Comparison of ENCODE assay signal across 16 cellular contexts in the genomic region with DNA sequence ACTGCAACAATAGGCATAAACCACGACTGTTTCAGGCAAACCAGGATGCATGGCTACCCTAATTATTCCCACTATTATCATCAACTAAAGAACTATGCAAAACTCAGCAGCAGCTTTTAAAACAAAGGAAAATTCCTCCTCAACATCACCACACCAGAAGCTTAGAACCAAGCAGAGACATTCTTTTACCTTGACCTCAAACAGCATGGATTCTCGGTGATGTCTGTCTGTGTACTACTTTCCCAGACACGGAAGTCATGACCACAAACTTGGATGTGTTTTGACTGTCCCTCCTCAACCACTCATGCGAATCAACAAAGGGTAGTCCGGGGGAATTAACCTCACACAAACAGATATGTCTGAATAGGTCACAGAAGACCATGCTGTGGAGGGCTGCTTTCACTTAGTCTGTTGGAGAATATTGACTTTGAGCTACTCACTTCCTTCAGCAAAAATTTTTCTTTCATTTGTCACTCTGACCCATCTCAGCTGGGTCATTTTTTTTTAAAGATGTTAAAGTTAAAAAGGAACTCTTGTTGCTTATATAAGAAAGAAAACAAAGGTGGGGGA.
DNase-seq lines count a peak whose midpoint lies in the region; ATAC-seq and TF ChIP-seq lines count a peak whose summit lies in the region.
"Had no signal": no experiment of that assay in that cellular context is flagged by ENCODE, and none has a peak within 500 bp of the region (broad histone marks: within the 10 kb centered on the region; RNA-seq: fewer than 3 reads in every experiment).

No MANE protein-coding gene starts in this region.

- WGBS in endodermal cell (ENCODE audit: insufficient coverage in 1 of 2, insufficient read length in 1 of 2), 2 experiments, result 82% methylated on average over 5 of the region's 5 CpGs; no CpG with 5 or more reads in 1 of the 2 experiments

- H3K27ac Mint-ChIP-seq in endodermal cell, result no peak overlapping the region
- H3K27ac Mint-ChIP-seq: CD14-positive monocyte had no signal

- H3K4me3 ChIP-seq in PC-3 (ENCODE audit: low read length) (no peak overlapping the region; the same call in 1 of the 2 replicates), endodermal cell (ENCODE audit: low read length) (no peak overlapping the region)
- H3K4me3 ChIP-seq: colonic mucosa had no signal

- H3K36me3 ChIP-seq in PC-3 (ENCODE audit: low read depth, low read length), result no peaks in the 10 kb centered on the region
- H3K36me3 ChIP-seq in endodermal cell (ENCODE audit: control insufficient read depth, insufficient read depth, low read length), result no peaks in the 10 kb centered on the region
- H3K36me3 ChIP-seq: colonic mucosa had no signal

- peak; percentile 100 for ATAC-seq in PC-3
- ATAC-seq in GM21786 (IDR thresholded peaks at IDR 0.05; ENCODE audit: unreplicated experiment), result no peak
- ATAC-seq: foreskin keratinocyte, HCT116 had no signal

- no peaks in the 10 kb centered on the region for H4K20me1 ChIP-seq in PC-3 (ENCODE audit: low read length)

- no peaks in the 10 kb centered on the region for H3F3A ChIP-seq in PC-3 (ENCODE audit: low read length, unreplicated experiment)

- DNase-seq in Daoy (ENCODE audit: low read depth) (peak; percentile 1), PC-3 (peak; percentile 93), endodermal cell (no peak), non-pigmented ciliary epithelial cell (ENCODE audit: low read depth) (peak; percentile 98), T-helper 1 cell (no peak), NCI-H510A treated with DMSO at 0.1 percent for 48 hours (lab: John Stamatoyannopoulos, UW) (no peak)
- DNase-seq in activated CD8-positive, alpha-beta memory T cell treated with anti-CD3 and anti-CD28 coated beads, Interleukin-2, amount 50 U/mL, for 4 hours, result no peak
- DNase-seq: activated CD8-positive, alpha-beta memory T cell treated with anti-CD3 and anti-CD28 coated beads for 24 hours; colonic mucosa; foreskin keratinocyte; NCI-H1417 treated with DMSO at 0.1 percent for 48 hours; NCI-H510A; Right ventricle myocardium superior had no signal

- no peaks in the 10 kb centered on the region for H3K9me3 ChIP-seq in PC-3 (ENCODE audit: low read length)
- no peaks in the 10 kb centered on the region for H3K9me3 ChIP-seq in endodermal cell (ENCODE audit: control insufficient read depth, low read length)
- H3K9me3 ChIP-seq: colonic mucosa had no signal

- TF ChIP-seq CTCF in PC-3 (conservative IDR thresholded peaks at IDR 0.05; ENCODE audit: low read depth, low read length), result no peak
- no peak for TF ChIP-seq CTCF in endodermal cell (conservative IDR thresholded peaks at IDR 0.05)

- H3K27ac ChIP-seq in PC-3 (ENCODE audit: low read length) (peak overlapping the region; percentile 22), endodermal cell (ENCODE audit: low read depth, low read length) (peak overlapping the region; percentile 67)
- H3K27ac ChIP-seq: colonic mucosa, foreskin keratinocyte had no signal

- no peak overlapping the region for H2AFZ ChIP-seq in PC-3 (ENCODE audit: low read length)

- H3K9me2 ChIP-seq in PC-3 (replicated peaks; ENCODE audit: low read length), result no peaks in the 10 kb centered on the region

- H3K27me3 ChIP-seq in PC-3 (ENCODE audit: low read length) (no peaks in the 10 kb centered on the region), endodermal cell (ENCODE audit: control insufficient read depth, insufficient read depth, low read length, poor library complexity, severe bottlenecking) (no peaks in the 10 kb centered on the region)
- H3K27me3 ChIP-seq: colonic mucosa, foreskin keratinocyte had no signal

- H3K4me3 Mint-ChIP-seq in endodermal cell, result no peak overlapping the region
- H3K4me3 Mint-ChIP-seq: CD14-positive monocyte had no signal

- no TSS peak for BruUV-seq in PC-3 (replicated peaks; lab: Mats Ljungman, UMichigan)

- H3K4me1 Mint-ChIP-seq in endodermal cell, result peaks cover 13% of the 10 kb centered on the region
- H3K4me1 Mint-ChIP-seq: CD14-positive monocyte had no signal

- intact Hi-C loops in PC-3 (cut with micrococcal nuclease), result no loop called here

- no peaks in the 10 kb centered on the region for H3K79me2 ChIP-seq in PC-3 (ENCODE audit: low read length)

- H3K4me1 ChIP-seq in PC-3 (ENCODE audit: insufficient read depth, low read length) (peaks cover 24% of the 10 kb centered on the region), endodermal cell (ENCODE audit: control insufficient read depth, insufficient read depth, low read length) (no peaks in the 10 kb centered on the region)
- H3K4me1 ChIP-seq: colonic mucosa, foreskin keratinocyte had no signal

- no peaks in the 10 kb centered on the region for H3K9me3 Mint-ChIP-seq in endodermal cell

- H3K27me3 Mint-ChIP-seq in endodermal cell (ENCODE audit: insufficient read depth), result no peaks in the 10 kb centered on the region

- H3K36me3 Mint-ChIP-seq in endodermal cell (ENCODE audit: low read depth), result no peaks in the 10 kb centered on the region
- H3K36me3 Mint-ChIP-seq: CD14-positive monocyte had no signal

- H3K9ac ChIP-seq in PC-3 (ENCODE audit: low read length), result no peak overlapping the region
- H3K9ac ChIP-seq in endodermal cell (ENCODE audit: extremely low read depth, low read length, poor library complexity, severe bottlenecking), result no peak overlapping the region

- H3K4me2 ChIP-seq in PC-3 (ENCODE audit: low read length), result peak overlapping the region; percentile 46

- CTCF ChIA-PET in PC-3 (lab: Charles Lee), result no interaction called here

- POLR2A ChIA-PET in PC-3 (lab: Charles Lee; ENCODE audit: unreplicated experiment), result no interaction called here

Comparison
In these comparisons a context has a peak if more than half of its experiments do, and no peak if none do; other contexts are left out.
1. DNase-seq: peak in Daoy (single experiment), PC-3 (single experiment) and non-pigmented ciliary epithelial cell (single experiment); none in endodermal cell (single experiment), T-helper 1 cell (0 of 5), activated CD8-positive, alpha-beta memory T cell treated with anti-CD3 and anti-CD28 coated beads, Interleukin-2, amount 50 U/mL, for 4 hours (single experiment) and NCI-H510A treated with DMSO at 0.1 percent for 48 hours (single experiment).